Comparison of ENCODE assay signal across 10 cellular contexts in the genomic region with DNA sequence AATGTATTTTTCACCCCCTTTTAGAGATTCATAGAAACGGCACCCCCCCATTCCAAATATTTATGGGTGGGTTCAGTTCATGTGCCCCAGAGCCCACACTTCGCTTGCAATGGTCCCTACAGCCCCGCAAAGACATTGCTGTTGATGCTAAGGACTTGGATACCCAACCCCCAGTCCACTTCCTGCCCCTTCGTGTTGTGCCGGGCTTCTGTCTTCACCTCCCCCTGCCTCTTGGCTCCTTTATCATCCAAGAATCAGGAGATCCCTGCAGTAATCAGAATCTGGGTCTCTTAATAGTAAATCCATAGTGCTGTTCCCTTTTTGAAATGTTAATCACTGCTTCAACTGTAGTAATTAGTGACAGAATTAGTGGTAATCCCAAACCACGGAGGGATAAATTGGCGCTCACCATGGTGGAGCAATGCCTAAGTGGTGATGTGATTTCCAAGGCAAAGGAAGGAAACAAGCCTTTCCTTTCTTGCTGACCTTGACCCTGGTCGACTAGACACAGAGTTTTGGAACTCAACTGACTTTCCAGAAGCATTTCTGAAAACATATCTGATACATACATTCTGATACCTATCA.
DNase-seq lines count a peak whose midpoint lies in the region; ATAC-seq, FAIRE-seq and TF ChIP-seq lines count a peak whose summit lies in the region.
"Had no signal": no experiment of that assay in that cellular context is flagged by ENCODE, and none has a peak within 500 bp of the region (broad histone marks: within the 10 kb centered on the region; RNA-seq: fewer than 3 reads in every experiment).

No MANE protein-coding gene starts in this region.

- H3K27me3 ChIP-seq in RWPE2 (ENCODE audit: insufficient read depth, poor library complexity, severe bottlenecking) (no peaks in the 10 kb centered on the region), endothelial cell of umbilical vein (ENCODE audit: control insufficient read depth in 2 of 2, insufficient read depth in 2 of 2, low read length in 2 of 2) (no peaks in the 10 kb centered on the region)

- no peaks in the 10 kb centered on the region for H3K9me1 ChIP-seq in endothelial cell of umbilical vein (replicated peaks; ENCODE audit: control insufficient read depth, extremely low read depth, insufficient read depth, low read length)

- H3K79me2 ChIP-seq in endothelial cell of umbilical vein (ENCODE audit: control insufficient read depth, insufficient read depth, low read length), result peaks cover 58% of the 10 kb centered on the region

- no peak overlapping the region for H2AFZ ChIP-seq in endothelial cell of umbilical vein (ENCODE audit: low read depth, low read length)

- H3K36me3 ChIP-seq in RWPE2 (ENCODE audit: low read depth) (peaks cover 52% of the 10 kb centered on the region), endothelial cell of umbilical vein (ENCODE audit: control insufficient read depth in 2 of 2, extremely low read depth in 1 of 2, insufficient read depth in 2 of 2, low read length in 2 of 2) (peaks cover 0 to 3% of the 10 kb centered on the region in 2 experiments)

- intact Hi-C loops in endothelial cell of umbilical vein (cut with micrococcal nuclease), result loop anchor here (1.0 to 5.0 kb wide), 3 partner anchors 9 to 46 kb away; no protein-coding TSS in a partner anchor

- H3K9me3 ChIP-seq in RWPE2 (ENCODE audit: severe bottlenecking) (no peaks in the 10 kb centered on the region), endothelial cell of umbilical vein (replicated peaks; ENCODE audit: control insufficient read depth, insufficient read depth, low read length) (no peaks in the 10 kb centered on the region)

- DNase-seq in EH (ENCODE audit: low read depth), result peak; percentile 38
- no peak for DNase-seq in RWPE2 (ENCODE audit: low spot score)
- DNase-seq in endothelial cell of umbilical vein (ENCODE audit: low read depth, low spot score), result peak; percentile 56
- peak; percentile 60 for DNase-seq in retinal pigment epithelial cell (ENCODE audit: low read depth)
- DNase-seq in T-helper 9 cell, result no peak
- no peak for DNase-seq in GM20000 (ENCODE audit: low spot score)
- DNase-seq: caudate nucleus, DND-41 had no signal

- peak; percentile 94 for FAIRE-seq in endothelial cell of umbilical vein (lab: Jason Lieb, UNC)
- FAIRE-seq: frontal cortex had no signal

- TF ChIP-seq POLR2A in endothelial cell of umbilical vein (IDR thresholded peaks at IDR 0.05; ENCODE audit: low read depth, low read length), result no peak

- no peak for ATAC-seq in RWPE2 (ENCODE audit: low read depth)
- no peak for ATAC-seq in GM19397 (IDR thresholded peaks at IDR 0.05; ENCODE audit: unreplicated experiment)

- no peak for TF ChIP-seq CTCF in RWPE2 (IDR thresholded peaks at IDR 0.05; ENCODE audit: poor library complexity, severe bottlenecking)
- no peak for TF ChIP-seq CTCF in endothelial cell of umbilical vein (IDR thresholded peaks at IDR 0.05; ENCODE audit: extremely low read depth in 1 of 2, insufficient read depth in 1 of 2, low read depth in 1 of 2, low read length in 2 of 2)
- TF ChIP-seq CTCF in retinal pigment epithelial cell (conservative IDR thresholded peaks at IDR 0.05; ENCODE audit: low read depth, low read length), result no peak
- no peak for TF ChIP-seq CTCF in GM20000 (IDR thresholded peaks at IDR 0.05; ENCODE audit: extremely low read depth, missing control alignments)

- CTCF ChIA-PET in endothelial cell of umbilical vein (lab: Charles Lee), result interaction anchor here (1.0 kb wide), 1 partner anchor 13 kb away, joined by 4 read pairs; no protein-coding TSS in a partner anchor

- H3K9ac ChIP-seq in endothelial cell of umbilical vein (replicated peaks; ENCODE audit: extremely low read depth, insufficient read depth, low read length), result peak overlapping the region; percentile 17

- BruUV-seq in endothelial cell of umbilical vein (replicated peaks; lab: Mats Ljungman, UMichigan), result no TSS peak

- no peak overlapping the region for H3K4me3 ChIP-seq in RWPE2 (ENCODE audit: severe bottlenecking)
- H3K4me3 ChIP-seq in endothelial cell of umbilical vein (replicated peaks in 1 of 3; ENCODE audit: insufficient read depth in 1 of 3, low read depth in 1 of 3, low read length in 3 of 3), result peak overlapping the region in 1 of 3 experiments; percentile 43
- no peak overlapping the region for H3K4me3 ChIP-seq in retinal pigment epithelial cell (ENCODE audit: low read length)

- no peaks in the 10 kb centered on the region for H4K20me1 ChIP-seq in endothelial cell of umbilical vein (replicated peaks; ENCODE audit: control insufficient read depth, extremely low read depth, insufficient read depth, low read length)

- dilution Hi-C loops in endothelial cell of umbilical vein (cut with MboI; ENCODE audit: extremely low pct_ligation_motif_present, low sequenced_read_pairs), result no loop called here

- H3K4me1 ChIP-seq in RWPE2 (ENCODE audit: insufficient read depth, poor library complexity, severe bottlenecking) (peaks cover 34% of the 10 kb centered on the region), endothelial cell of umbilical vein (ENCODE audit: control insufficient read depth, extremely low read depth, insufficient read depth, low read length) (peaks cover 50% of the 10 kb centered on the region)

- POLR2A ChIA-PET in endothelial cell of umbilical vein (lab: Charles Lee), result no interaction called here

- H3K27ac ChIP-seq in RWPE2 (ENCODE audit: poor library complexity, severe bottlenecking) (peak overlapping the region; percentile 92), endothelial cell of umbilical vein (ENCODE audit: insufficient read depth, low read depth, low read length) (peak overlapping the region; percentile 84)

- H3K4me2 ChIP-seq in endothelial cell of umbilical vein (ENCODE audit: insufficient read depth, low read length), result peak overlapping the region; percentile 84

TF ChIP-seq in endothelial cell of umbilical vein, 7 proteins besides CTCF, POLR2A, EP300 and RAD21:
- TF ChIP-seq JUN (IDR thresholded peaks at IDR 0.05; ENCODE audit: borderline replicate concordance, insufficient read depth, insufficient read length, low read depth), result peak; percentile 55
- no peak for TF ChIP-seq EZH2 (IDR thresholded peaks at IDR 0.05; ENCODE audit: borderline replicate concordance, low read depth, low read length, severe bottlenecking)
- peak; percentile 35 for TF ChIP-seq GATA2 (IDR thresholded peaks at IDR 0.05; ENCODE audit: insufficient read depth, insufficient read length, low read depth, low read length)
TF ChIP-seq in endothelial cell of umbilical vein: peak in this region for 2.

Comparison
In these comparisons a context has a peak if more than half of its experiments do, and no peak if none do; other contexts are left out.
1. DNase-seq: peak in EH (single experiment), endothelial cell of umbilical vein (single experiment) and retinal pigment epithelial cell (single experiment); none in RWPE2 (single experiment), T-helper 9 cell (single experiment) and GM20000 (single experiment).